In genomic region chr11:119339581-119340334, GRCh38 we compare ENCODE assay signal across 8 cellular contexts.
A peak's percentile ranks its signal among the peaks of the same experiment; 100 is the strongest.
DNase-seq lines count a peak whose midpoint lies in the region; ATAC-seq and TF ChIP-seq lines count a peak whose summit lies in the region.

No MANE protein-coding gene starts in this region.

- in situ Hi-C loops in astrocyte of the spinal cord (cut with HindIII; ENCODE audit: low sequenced_read_pairs): no loop called here

- DNase-seq in EH (ENCODE audit: low read depth) (peak; percentile 72), NB4 (ENCODE audit: low read depth) (peak; percentile 52), astrocyte of the spinal cord (ENCODE audit: low read depth, low spot score) (peak; percentile 51), hypothalamus (lab: John Stamatoyannopoulos, UW) (peak in 42 of 51 donors; percentile 31 to 88 (median 66)), retina (peak; percentile 79), NCI-H1694 (lab: John Stamatoyannopoulos, UW) (no peak), NCI-H1436 treated with DMSO at 0.1 percent for 48 hours (lab: John Stamatoyannopoulos, UW) (no peak)

- H3K4me3 ChIP-seq in NB4 (ENCODE audit: low read depth, low read length) (no peak overlapping the region), astrocyte of the spinal cord (ENCODE audit: low read depth, low read length) (peak overlapping the region; percentile 49)

- TF ChIP-seq CTCF in NB4 (IDR thresholded peaks at IDR 0.05; ENCODE audit: low read depth, low read length) (peak; percentile 53), astrocyte of the spinal cord (IDR thresholded peaks at IDR 0.05; ENCODE audit: low read depth, low read length) (peak; percentile 79)

- no peak for TF ChIP-seq POLR2A in NB4 (IDR thresholded peaks at IDR 0.05; ENCODE audit: extremely low read depth, insufficient read length)

- no peak for ATAC-seq in HG02973 (IDR thresholded peaks at IDR 0.05; ENCODE audit: unreplicated experiment)

Comparison
In these comparisons a context has a peak if more than half of its experiments do, and no peak if none do; other contexts are left out.
1. DNase-seq: peak in EH (single experiment), NB4 (single experiment), astrocyte of the spinal cord (single experiment), hypothalamus (42 of 51) and retina (single experiment); none in NCI-H1694 (single experiment) and NCI-H1436 treated with DMSO at 0.1 percent for 48 hours (single experiment).